ENCODE assay signal across 26 cellular contexts in the genomic region with DNA sequence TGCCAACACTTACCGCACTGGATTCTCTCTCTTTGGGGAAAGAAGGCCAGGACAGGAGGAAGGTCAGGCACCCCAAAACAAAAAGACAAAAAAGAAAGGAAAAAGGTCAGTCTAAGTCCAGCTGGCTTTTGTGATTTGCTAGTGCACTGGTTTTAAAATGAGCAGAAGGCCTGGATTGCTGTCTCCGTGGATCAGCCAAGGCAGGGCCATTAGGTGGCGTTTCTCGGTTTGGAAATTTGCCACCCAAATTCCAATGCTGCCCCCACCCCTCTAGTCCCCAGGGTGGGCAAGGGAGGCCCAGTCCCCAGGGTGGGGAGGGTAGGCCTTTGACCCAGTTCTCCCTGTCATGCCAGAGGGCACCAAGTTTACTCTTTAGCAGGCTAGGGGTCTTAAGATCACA. TPM values are rescaled to one million over a fixed set of nuclear protein-coding genes. Genes with fewer than 3 reads are reported as not detected.
DNase-seq lines count a peak whose midpoint lies in the region; ATAC-seq and TF ChIP-seq lines count a peak whose summit lies in the region.
"Had no signal": no experiment of that assay in that cellular context is flagged by ENCODE, and none has a peak within 500 bp of the region (broad histone marks: within the 10 kb centered on the region; RNA-seq: fewer than 3 reads in every experiment).

No MANE protein-coding gene starts in this region.

- H3K9me3 ChIP-seq in adipocyte (ENCODE audit: control insufficient read depth, low read length) (no peaks in the 10 kb centered on the region), lower lobe of right lung (no peaks in the 10 kb centered on the region), sigmoid colon (no peaks in the 10 kb centered on the region), gastroesophageal sphincter (no peaks in the 10 kb centered on the region)
- H3K9me3 ChIP-seq: A549, adrenal gland, BE2C, heart right ventricle, ovary had no signal

- no peak for TF ChIP-seq POLR2A in sigmoid colon (IDR thresholded peaks at IDR 0.05)
- no peak for TF ChIP-seq POLR2A in gastroesophageal sphincter (IDR thresholded peaks at IDR 0.05)

- no peaks in the 10 kb centered on the region for H3K27me3 ChIP-seq in adipocyte (replicated peaks; ENCODE audit: control insufficient read depth, insufficient read depth, low read length)
- no peaks in the 10 kb centered on the region for H3K27me3 ChIP-seq in lower lobe of right lung (ENCODE audit: low read depth)
- H3K27me3 ChIP-seq in sigmoid colon: no peaks in the 10 kb centered on the region
- no peaks in the 10 kb centered on the region for H3K27me3 ChIP-seq in gastroesophageal sphincter
- H3K27me3 ChIP-seq: adrenal gland, BE2C, heart right ventricle, ovary had no signal

- H3K4me1 ChIP-seq in adipocyte (ENCODE audit: control insufficient read depth, insufficient read depth, low read length): peaks cover 40% of the 10 kb centered on the region
- peaks cover 28% of the 10 kb centered on the region for H3K4me1 ChIP-seq in lower lobe of right lung
- peaks cover 0 to 88% (median 62%) of the 10 kb centered on the region in 4 donors for H3K4me1 ChIP-seq in sigmoid colon
- peaks cover 0 to 77% (median 7%) of the 10 kb centered on the region in 3 donors for H3K4me1 ChIP-seq in gastroesophageal sphincter

- TF ChIP-seq CTCF in lower lobe of right lung (IDR thresholded peaks at IDR 0.05) (no peak), sigmoid colon (IDR thresholded peaks at IDR 0.05) (no peak), gastroesophageal sphincter (IDR thresholded peaks at IDR 0.05) (no peak)

- peak overlapping the region; percentile 39 for H3K9ac ChIP-seq in adipocyte (ENCODE audit: low read length)

- ATAC-seq in lower lobe of right lung (no peak), gastroesophageal sphincter (no peak)
- ATAC-seq: A549; naive thymus-derived CD8-positive, alpha-beta T cell; Panc1 had no signal

- H3K36me3 ChIP-seq in adipocyte (ENCODE audit: control insufficient read depth, insufficient read depth, low read length, severe bottlenecking) (peaks cover 63% of the 10 kb centered on the region), lower lobe of right lung (peaks cover 98% of the 10 kb centered on the region), sigmoid colon (peaks cover 8 to 70% (median 44%) of the 10 kb centered on the region in 4 donors), gastroesophageal sphincter (peaks cover 0 to 81% of the 10 kb centered on the region in 2 donors)
- H3K36me3 ChIP-seq: ovary had no signal

- TF ChIP-seq EP300 in sigmoid colon (IDR thresholded peaks at IDR 0.05) (no peak), gastroesophageal sphincter (IDR thresholded peaks at IDR 0.05) (no peak)

- peak; percentile 35 for DNase-seq in AG08396 (ENCODE audit: low spot score)
- no peak for DNase-seq in adipocyte (ENCODE audit: low read depth)
- peak; percentile 10 for DNase-seq in lower lobe of right lung
- DNase-seq in sigmoid colon: no peak
- no peak for DNase-seq in NCI-H1105 treated with DMSO at 0.1 percent for 48 hours (lab: John Stamatoyannopoulos, UW)
- DNase-seq in caudate nucleus (lab: John Stamatoyannopoulos, UW): no peak
- DNase-seq in NCI-H510A (lab: John Stamatoyannopoulos, UW): no peak
- DNase-seq: activated CD4-positive, alpha-beta T cell treated with anti-CD3 and anti-CD28 coated beads for 48 hours; activated naive CD4-positive, alpha-beta T cell; activated T-cell treated with anti-CD3 and anti-CD28 coated beads, Interleukin-2, amount 50 U/mL, for 48 hours; adrenal gland; BE2C; central memory CD4-positive, alpha-beta T cell; DMS53; GDM1; heart right ventricle; NCI-H1436; NCI-H2107; NCI-H510A treated with DMSO at 0.1 percent for 48 hours; ovary; SIG-M5; stimulated activated CD8-positive, alpha-beta memory T cell treated with anti-CD3 and anti-CD28 coated beads, Interleukin-4, amount 100 ng/mL, for 48 hours had no signal

- H3K4me3 ChIP-seq in adipocyte (ENCODE audit: low read length): no peak overlapping the region
- H3K4me3 ChIP-seq in lower lobe of right lung: no peak overlapping the region
- no peak overlapping the region for H3K4me3 ChIP-seq in sigmoid colon
- H3K4me3 ChIP-seq in gastroesophageal sphincter: no peak overlapping the region
- H3K4me3 ChIP-seq: A549, adrenal gland, heart right ventricle, ovary had no signal

- H3K27ac ChIP-seq in lower lobe of right lung (no peak overlapping the region), sigmoid colon (peak overlapping the region in 3 of 4 donors; percentile 65 to 79 (median 70)), caudate nucleus (ENCODE audit: low read depth, low read length) (no peak overlapping the region), gastroesophageal sphincter (peak overlapping the region in 1 of 4 donors; percentile 13)
- H3K27ac ChIP-seq: A549, adrenal gland, heart right ventricle, ovary had no signal

- WGBS in sigmoid colon, 2 donors: 66 to 75% methylated on average over 4 of the region's 4 CpGs
- 58 to 80% methylated on average over 1 to 4 of the region's 4 CpGs for WGBS in gastroesophageal sphincter (ENCODE audit: low coverage in 1 of 2), 2 donors

- intact Hi-C loops in lower lobe of right lung (cut with DNase I) (no loop called here), sigmoid colon (cut with DNase I) (loop anchor here (5.0 kb wide), 1 partner anchor 42 kb away; no protein-coding TSS in a partner anchor)

RNA-seq across cellular contexts. Expression of a gene that starts 33.3 kb away (rescaled TPM):
- total RNA-seq in lower lobe of right lung (63.7 TPM), sigmoid colon (10 to 100 TPM; 49.5 to 82.0 (median 58.8) TPM), gastroesophageal sphincter (10 to 100 TPM; 32.4 to 81.6 (median 62.6) TPM)
- 10 to 100 TPM; 16.8 to 39.3 (median 21.0) TPM for polyA plus RNA-seq in sigmoid colon

Comparison
In these comparisons a context has a peak if more than half of its experiments do, and no peak if none do; other contexts are left out.
1. DNase-seq: peak in AG08396 (single experiment) and lower lobe of right lung (single experiment); none in adipocyte (single experiment), sigmoid colon (single experiment), NCI-H1105 treated with DMSO at 0.1 percent for 48 hours (single experiment), caudate nucleus (0 of 61) and NCI-H510A (single experiment).
2. H3K27ac ChIP-seq: peak in sigmoid colon (3 of 4); none in lower lobe of right lung (single experiment) and caudate nucleus (single experiment).